9 cellular contexts compared by ENCODE assay signal in genomic region chr20:41231850-41232249, GRCh38.
DNase-seq lines count a peak whose midpoint lies in the region; ATAC-seq and TF ChIP-seq lines count a peak whose summit lies in the region.
"Had no signal": no experiment of that assay in that cellular context is flagged by ENCODE, and none has a peak within 500 bp of the region (broad histone marks: within the 10 kb centered on the region; RNA-seq: fewer than 3 reads in every experiment).

No MANE protein-coding gene starts in this region.

- H3K4me1 ChIP-seq in right lobe of liver: peaks cover 0 to 27% (median 13%) of the 10 kb centered on the region in 4 donors

- no peak for TF ChIP-seq CTCF in right lobe of liver (IDR thresholded peaks at IDR 0.05)

- peak; percentile 38 for ATAC-seq in activated naive CD8-positive, alpha-beta T cell treated with anti-CD3 and anti-CD28 coated beads, Interleukin-2, amount 50 U/mL, for 24 hours
- no peak for ATAC-seq in right lobe of liver
- ATAC-seq in GM19463 (IDR thresholded peaks at IDR 0.05; ENCODE audit: unreplicated experiment): no peak

- H3K4me3 Mint-ChIP-seq in activated CD4-positive, alpha-beta T cell treated with anti-CD3 and anti-CD28 coated beads, Interleukin-2, amount 10 ng/mL, durations not matched to agents 24 days and 14 days: peak overlapping the region; percentile 28
- H3K4me3 Mint-ChIP-seq in activated naive CD8-positive, alpha-beta T cell treated with anti-CD3 and anti-CD28 coated beads, Interleukin-2, amount 50 U/mL, for 24 hours: peak overlapping the region; percentile 37

- no peak overlapping the region for H3K4me3 ChIP-seq in right lobe of liver

- no peak for TF ChIP-seq POLR2A in right lobe of liver (IDR thresholded peaks at IDR 0.05)

- 84% methylated on average over 4 of the region's 4 CpGs for WGBS in right lobe of liver (ENCODE audit: insufficient coverage, low coverage, low lambda C conversion rate, missing lambda C conversion rate)

- intact Hi-C loops in activated CD4-positive, alpha-beta T cell treated with anti-CD3 and anti-CD28 coated beads, Interleukin-2, amount 10 ng/mL, durations not matched to agents 24 days and 14 days (cut with micrococcal nuclease): loop anchor here (1.0 to 10.0 kb wide), 6 partner anchors 59 to 463 kb away; partner anchors contain the start of gene LPIN3
- intact Hi-C loops in right lobe of liver (cut with DNase I): no loop called here

- no peak for DNase-seq in activated CD4-positive, alpha-beta T cell treated with anti-CD3 and anti-CD28 coated beads, Interleukin-2, amount 10 ng/mL, durations not matched to agents 24 days and 14 days
- DNase-seq in activated CD4-positive, alpha-beta T cell treated with anti-CD3 and anti-CD28 coated beads for 4 hours: no peak
- no peak for DNase-seq in activated naive CD8-positive, alpha-beta T cell treated with anti-CD3 and anti-CD28 coated beads, Interleukin-2, amount 50 U/mL, for 24 hours
- DNase-seq in right lobe of liver: no peak
- DNase-seq in cerebellar cortex (ENCODE audit: low spot score): no peak
- DNase-seq in DMS79 treated with DMSO at 0.1 percent for 48 hours (lab: John Stamatoyannopoulos, UW): no peak
- DNase-seq: stimulated activated naive CD4-positive, alpha-beta T cell treated with Interleukin-2 at 50 U/mL for 16 hours had no signal

- no peaks in the 10 kb centered on the region for H3K9me3 Mint-ChIP-seq in activated CD4-positive, alpha-beta T cell treated with anti-CD3 and anti-CD28 coated beads, Interleukin-2, amount 10 ng/mL, durations not matched to agents 24 days and 14 days
- no peaks in the 10 kb centered on the region for H3K9me3 Mint-ChIP-seq in activated naive CD8-positive, alpha-beta T cell treated with anti-CD3 and anti-CD28 coated beads, Interleukin-2, amount 50 U/mL, for 24 hours

- H3K4me1 Mint-ChIP-seq in activated CD4-positive, alpha-beta T cell treated with anti-CD3 and anti-CD28 coated beads, Interleukin-2, amount 10 ng/mL, durations not matched to agents 24 days and 14 days: peaks cover 28% of the 10 kb centered on the region
- H3K4me1 Mint-ChIP-seq in activated naive CD8-positive, alpha-beta T cell treated with anti-CD3 and anti-CD28 coated beads, Interleukin-2, amount 50 U/mL, for 24 hours: peaks cover 32% of the 10 kb centered on the region

- H3K27ac Mint-ChIP-seq in activated CD4-positive, alpha-beta T cell treated with anti-CD3 and anti-CD28 coated beads, Interleukin-2, amount 10 ng/mL, durations not matched to agents 24 days and 14 days: peak overlapping the region; percentile 59
- peak overlapping the region; percentile 45 for H3K27ac Mint-ChIP-seq in activated naive CD8-positive, alpha-beta T cell treated with anti-CD3 and anti-CD28 coated beads, Interleukin-2, amount 50 U/mL, for 24 hours

- peak overlapping the region; percentile 47 to 84 (median 66) for H3K27ac ChIP-seq in right lobe of liver
- H3K27ac ChIP-seq in temporal lobe (ENCODE audit: low read depth, low read length): peak overlapping the region; percentile 95

- no peaks in the 10 kb centered on the region for H3K27me3 Mint-ChIP-seq in activated CD4-positive, alpha-beta T cell treated with anti-CD3 and anti-CD28 coated beads, Interleukin-2, amount 10 ng/mL, durations not matched to agents 24 days and 14 days
- no peaks in the 10 kb centered on the region for H3K27me3 Mint-ChIP-seq in activated naive CD8-positive, alpha-beta T cell treated with anti-CD3 and anti-CD28 coated beads, Interleukin-2, amount 50 U/mL, for 24 hours

- H3K9me3 ChIP-seq in right lobe of liver: no peaks in the 10 kb centered on the region

- no peaks in the 10 kb centered on the region for H3K36me3 Mint-ChIP-seq in activated CD4-positive, alpha-beta T cell treated with anti-CD3 and anti-CD28 coated beads, Interleukin-2, amount 10 ng/mL, durations not matched to agents 24 days and 14 days (ENCODE audit: low read depth)
- H3K36me3 Mint-ChIP-seq in activated naive CD8-positive, alpha-beta T cell treated with anti-CD3 and anti-CD28 coated beads, Interleukin-2, amount 50 U/mL, for 24 hours (ENCODE audit: low read depth): no peaks in the 10 kb centered on the region

- no peaks in the 10 kb centered on the region for H3K27me3 ChIP-seq in right lobe of liver

- H3K36me3 ChIP-seq in right lobe of liver: no peaks in the 10 kb centered on the region
